Comparison of ENCODE assay signal across 19 cellular contexts in the genomic region with DNA sequence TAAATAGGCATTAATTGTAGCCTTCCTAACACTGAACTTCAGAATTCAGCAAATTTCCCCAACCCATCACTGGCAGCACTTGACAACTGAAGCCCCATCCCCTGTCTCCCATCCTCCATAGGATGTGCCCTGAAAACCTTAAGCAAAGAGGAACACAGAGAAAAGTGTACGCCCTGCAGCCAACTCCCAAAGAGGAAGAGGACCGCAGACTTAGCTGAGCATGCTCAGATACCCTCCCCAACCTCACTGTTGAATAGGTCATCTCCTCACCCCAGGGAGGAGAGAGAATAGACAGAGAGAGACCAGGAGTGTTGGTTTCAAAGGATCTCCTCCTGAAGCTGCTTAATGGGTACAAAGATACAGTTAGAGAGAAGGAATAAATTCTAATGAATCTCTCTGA. TPM values are rescaled to one million over a fixed set of nuclear protein-coding genes. Genes with fewer than 3 reads are reported as not detected.
A peak's percentile ranks its signal among the peaks of the same experiment; 100 is the strongest.
DNase-seq lines count a peak whose midpoint lies in the region; ATAC-seq and TF ChIP-seq lines count a peak whose summit lies in the region.
"Had no signal": no experiment of that assay in that cellular context is flagged by ENCODE, and none has a peak within 500 bp of the region (broad histone marks: within the 10 kb centered on the region; RNA-seq: fewer than 3 reads in every experiment).

No MANE protein-coding gene starts in this region.

- peak overlapping the region; percentile 80 for H3K4me3 Mint-ChIP-seq in activated CD8-positive, alpha-beta memory T cell treated with anti-CD3 and anti-CD28 coated beads, Interleukin-2, amount 10 ng/mL, durations not matched to agents 7 days and 5 days
- peak overlapping the region; percentile 78 for H3K4me3 Mint-ChIP-seq in T-helper 1 cell treated with Interleukin-12 subunit alpha and Interleukin-12 subunit beta and Interleukin-4 antibody, amounts not matched to agents 30 μg/mL and 1 μg/mL, for 36 hours
- H3K4me3 Mint-ChIP-seq in activated naive CD8-positive, alpha-beta T cell: peak overlapping the region; percentile 80
- H3K4me3 Mint-ChIP-seq in stimulated activated effector memory CD8-positive, alpha-beta T cell treated with anti-CD3 and anti-CD28 coated beads, Interleukin-12 subunit alpha, Interleukin-12 subunit beta, amount 100 ng/mL, for 72 hours: peak overlapping the region; percentile 66
- H3K4me3 Mint-ChIP-seq: mesothelial cell of epicardium had no signal

- CTCF ChIA-PET in activated CD8-positive, alpha-beta memory T cell treated with anti-CD3 and anti-CD28 coated beads, Interleukin-2, amount 10 ng/mL, durations not matched to agents 7 days and 5 days (lab: Charles Lee): interaction anchor here (1.6 to 11.8 kb wide), 4 partner anchors 11 to 67 kb away, joined by 7 to 224 read pairs (median 24); a partner anchor contains a TSS

- peak; percentile 6 for ATAC-seq in activated CD8-positive, alpha-beta memory T cell treated with anti-CD3 and anti-CD28 coated beads, Interleukin-2, amount 10 ng/mL, durations not matched to agents 7 days and 5 days
- ATAC-seq in stimulated activated effector memory CD8-positive, alpha-beta T cell treated with anti-CD3 and anti-CD28 coated beads, Interleukin-12 subunit alpha, Interleukin-12 subunit beta, amount 100 ng/mL, for 72 hours: peak; percentile 29
- ATAC-seq: HCT116 had no signal

- 73% methylated on average over 2 of the region's 2 CpGs for WGBS in suprapubic skin

- no peak for TF ChIP-seq EP300 in suprapubic skin (IDR thresholded peaks at IDR 0.05)

- no peaks in the 10 kb centered on the region for H3K36me3 ChIP-seq in suprapubic skin
- H3K36me3 ChIP-seq: neutrophil had no signal

- TF ChIP-seq POLR2A in suprapubic skin (IDR thresholded peaks at IDR 0.05): no peak

- no peaks in the 10 kb centered on the region for H3K27me3 Mint-ChIP-seq in activated CD8-positive, alpha-beta memory T cell treated with anti-CD3 and anti-CD28 coated beads, Interleukin-2, amount 10 ng/mL, durations not matched to agents 7 days and 5 days
- H3K27me3 Mint-ChIP-seq in T-helper 1 cell treated with Interleukin-12 subunit alpha and Interleukin-12 subunit beta and Interleukin-4 antibody, amounts not matched to agents 30 μg/mL and 1 μg/mL, for 36 hours (ENCODE audit: low read depth): no peaks in the 10 kb centered on the region
- H3K27me3 Mint-ChIP-seq in activated naive CD8-positive, alpha-beta T cell: no peaks in the 10 kb centered on the region

- H3K4me3 ChIP-seq in suprapubic skin: no peak overlapping the region

- peaks cover 12% of the 10 kb centered on the region for H3K36me3 Mint-ChIP-seq in activated CD8-positive, alpha-beta memory T cell treated with anti-CD3 and anti-CD28 coated beads, Interleukin-2, amount 10 ng/mL, durations not matched to agents 7 days and 5 days
- H3K36me3 Mint-ChIP-seq in T-helper 1 cell treated with Interleukin-12 subunit alpha and Interleukin-12 subunit beta and Interleukin-4 antibody, amounts not matched to agents 30 μg/mL and 1 μg/mL, for 36 hours (ENCODE audit: low read depth): peaks cover 2% of the 10 kb centered on the region
- H3K36me3 Mint-ChIP-seq in activated naive CD8-positive, alpha-beta T cell: peaks cover 8% of the 10 kb centered on the region
- H3K36me3 Mint-ChIP-seq in stimulated activated effector memory CD8-positive, alpha-beta T cell treated with anti-CD3 and anti-CD28 coated beads, Interleukin-12 subunit alpha, Interleukin-12 subunit beta, amount 100 ng/mL, for 72 hours: peaks cover 85% of the 10 kb centered on the region
- H3K36me3 Mint-ChIP-seq: mesothelial cell of epicardium had no signal

- TF ChIP-seq CTCF in suprapubic skin (IDR thresholded peaks at IDR 0.05): no peak

- H3K9me3 Mint-ChIP-seq in activated CD8-positive, alpha-beta memory T cell treated with anti-CD3 and anti-CD28 coated beads, Interleukin-2, amount 10 ng/mL, durations not matched to agents 7 days and 5 days (ENCODE audit: low read depth): no peaks in the 10 kb centered on the region
- H3K9me3 Mint-ChIP-seq in T-helper 1 cell treated with Interleukin-12 subunit alpha and Interleukin-12 subunit beta and Interleukin-4 antibody, amounts not matched to agents 30 μg/mL and 1 μg/mL, for 36 hours: no peaks in the 10 kb centered on the region
- no peaks in the 10 kb centered on the region for H3K9me3 Mint-ChIP-seq in activated naive CD8-positive, alpha-beta T cell (ENCODE audit: low read depth)
- no peaks in the 10 kb centered on the region for H3K9me3 Mint-ChIP-seq in stimulated activated effector memory CD8-positive, alpha-beta T cell treated with anti-CD3 and anti-CD28 coated beads, Interleukin-12 subunit alpha, Interleukin-12 subunit beta, amount 100 ng/mL, for 72 hours

- H3K4me1 Mint-ChIP-seq in activated CD8-positive, alpha-beta memory T cell treated with anti-CD3 and anti-CD28 coated beads, Interleukin-2, amount 10 ng/mL, durations not matched to agents 7 days and 5 days: peaks cover 84% of the 10 kb centered on the region
- peaks cover 84% of the 10 kb centered on the region for H3K4me1 Mint-ChIP-seq in T-helper 1 cell treated with Interleukin-12 subunit alpha and Interleukin-12 subunit beta and Interleukin-4 antibody, amounts not matched to agents 30 μg/mL and 1 μg/mL, for 36 hours (ENCODE audit: low read depth)
- peaks cover 89% of the 10 kb centered on the region for H3K4me1 Mint-ChIP-seq in activated naive CD8-positive, alpha-beta T cell (ENCODE audit: low read depth)
- H3K4me1 Mint-ChIP-seq in stimulated activated effector memory CD8-positive, alpha-beta T cell treated with anti-CD3 and anti-CD28 coated beads, Interleukin-12 subunit alpha, Interleukin-12 subunit beta, amount 100 ng/mL, for 72 hours: peaks cover 63% of the 10 kb centered on the region
- H3K4me1 Mint-ChIP-seq: mesothelial cell of epicardium had no signal

- H3K4me1 ChIP-seq in suprapubic skin: peaks cover 19% of the 10 kb centered on the region

- no peaks in the 10 kb centered on the region for H3K9me3 ChIP-seq in suprapubic skin
- H3K9me3 ChIP-seq: neutrophil had no signal

- peak overlapping the region; percentile 97 for H3K27ac Mint-ChIP-seq in activated CD8-positive, alpha-beta memory T cell treated with anti-CD3 and anti-CD28 coated beads, Interleukin-2, amount 10 ng/mL, durations not matched to agents 7 days and 5 days
- peak overlapping the region; percentile 98 for H3K27ac Mint-ChIP-seq in T-helper 1 cell treated with Interleukin-12 subunit alpha and Interleukin-12 subunit beta and Interleukin-4 antibody, amounts not matched to agents 30 μg/mL and 1 μg/mL, for 36 hours
- H3K27ac Mint-ChIP-seq in activated naive CD8-positive, alpha-beta T cell: peak overlapping the region; percentile 93
- H3K27ac Mint-ChIP-seq in stimulated activated effector memory CD8-positive, alpha-beta T cell treated with anti-CD3 and anti-CD28 coated beads, Interleukin-12 subunit alpha, Interleukin-12 subunit beta, amount 100 ng/mL, for 72 hours: peak overlapping the region; percentile 97
- H3K27ac Mint-ChIP-seq: mesothelial cell of epicardium had no signal

- no peaks in the 10 kb centered on the region for H3K27me3 ChIP-seq in suprapubic skin
- H3K27me3 ChIP-seq: neutrophil had no signal

- peak; percentile 64 for DNase-seq in activated CD8-positive, alpha-beta memory T cell treated with anti-CD3 and anti-CD28 coated beads, Interleukin-2, amount 10 ng/mL, durations not matched to agents 7 days and 5 days
- no peak for DNase-seq in activated CD8-positive, alpha-beta memory T cell treated with anti-CD3 and anti-CD28 coated beads for 24 hours
- DNase-seq in stimulated activated effector memory CD8-positive, alpha-beta T cell treated with anti-CD3 and anti-CD28 coated beads, Interleukin-12 subunit alpha, Interleukin-12 subunit beta, amount 100 ng/mL, for 72 hours (ENCODE audit: low spot score in 2 of 2): peak in 1 of 2 donors; percentile 67
- no peak for DNase-seq in activated effector memory CD4-positive, alpha-beta T cell treated with Interleukin-2 at 50 U/mL for 16 hours
- DNase-seq in suprapubic skin (ENCODE audit: low spot score in 2 of 2): no peak
- DNase-seq in NCI-H1092 (lab: John Stamatoyannopoulos, UW): no peak
- DNase-seq: ACHN, kidney glomerular epithelial cell, NCI-H1436 treated with DMSO at 0.1 percent for 48 hours, NCI-H82, retina, RPMI8226 had no signal

- H3K27ac ChIP-seq in suprapubic skin: no peak overlapping the region
- H3K27ac ChIP-seq: neutrophil had no signal

RNA-seq across cellular contexts. Expression of a gene that starts 50.5 kb away (rescaled TPM):
- 100 to 1,000 TPM; 278 to 444 TPM for total RNA-seq in activated CD8-positive, alpha-beta memory T cell treated with anti-CD3 and anti-CD28 coated beads, Interleukin-2, amount 10 ng/mL, durations not matched to agents 7 days and 5 days
- total RNA-seq in suprapubic skin: 1 to 10 TPM in 1 of 4 donors, under 1 TPM in 1, not detected in 2; 0.39 to 1.7 TPM
- total RNA-seq: chondrocyte, HT-29, mesothelial cell of epicardium had no signal

Comparison
In these comparisons a context has a peak if more than half of its experiments do, and no peak if none do; other contexts are left out.
1. RNA of a gene that starts 50.5 kb away (total RNA-seq): 278 to 444 TPM in activated CD8-positive, alpha-beta memory T cell treated with anti-CD3 and anti-CD28 coated beads, Interleukin-2, amount 10 ng/mL, durations not matched to agents 7 days and 5 days; 0.39 to 1.7 TPM in suprapubic skin; every median in the first group is over 100 times any median in the second.
2. Peak in every context shown above with its lines, with median percentiles within 50 percentile points of each other: H3K27ac Mint-ChIP-seq and H3K4me3 Mint-ChIP-seq.